In the genomic region with DNA sequence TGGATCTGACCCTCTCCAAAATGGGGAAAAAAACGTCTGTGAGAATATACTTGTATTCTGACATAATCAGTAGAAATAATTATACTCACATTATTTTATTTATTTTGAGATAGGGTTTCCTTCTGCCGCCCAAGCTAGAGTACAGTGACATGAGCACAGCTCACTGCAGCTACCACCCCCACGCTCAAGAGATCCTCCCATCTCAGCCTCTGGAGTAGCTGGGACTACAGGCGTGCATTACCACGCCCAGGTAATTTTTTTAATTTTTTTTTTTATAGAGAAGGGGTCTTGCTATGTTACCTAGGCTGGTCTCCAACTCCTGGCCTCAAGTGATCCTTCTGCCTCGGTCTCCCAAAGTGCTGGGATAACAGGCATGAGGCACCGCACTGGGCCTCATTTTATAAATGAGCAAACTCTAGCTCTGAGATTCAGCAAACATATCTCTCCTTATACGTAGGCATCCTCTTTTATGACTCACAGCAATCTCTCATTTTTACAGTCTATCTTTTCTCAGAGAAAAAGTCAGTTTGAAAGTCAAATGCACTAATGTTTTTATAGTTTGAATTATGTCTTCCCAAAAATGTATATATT, we compare ENCODE assay signal across 9 cellular contexts. TPM values are rescaled to one million over a fixed set of nuclear protein-coding genes. Genes with fewer than 3 reads are reported as not detected.
DNase-seq lines count a peak whose midpoint lies in the region; ATAC-seq and TF ChIP-seq lines count a peak whose summit lies in the region.
"Had no signal": no experiment of that assay in that cellular context is flagged by ENCODE, and none has a peak within 500 bp of the region (broad histone marks: within the 10 kb centered on the region; RNA-seq: fewer than 3 reads in every experiment).

No MANE protein-coding gene starts in this region.

- TF ChIP-seq CTCF in epithelial cell of esophagus (IDR thresholded peaks at IDR 0.05; ENCODE audit: insufficient read depth, low read depth, low read length, missing control alignments) (no peak), nephron progenitor cell (IDR thresholded peaks at IDR 0.05) (no peak), natural killer cell (IDR thresholded peaks at IDR 0.05) (no peak)

- ATAC-seq in Right ventricle myocardium superior (ENCODE audit: poor library complexity): no peak
- ATAC-seq in Right ventricle myocardium inferior: no peak
- ATAC-seq in aorta (ENCODE audit: low FRiP score): no peak
- no peak for ATAC-seq in HG03457 (IDR thresholded peaks at IDR 0.05; ENCODE audit: unreplicated experiment)
- no peak for ATAC-seq in natural killer cell

- 42 to 46% methylated on average over 8 of the region's 8 CpGs for WGBS in aorta, 2 donors

- no peak overlapping the region for H3K27ac Mint-ChIP-seq in nephron progenitor cell
- H3K27ac Mint-ChIP-seq in natural killer cell: no peak overlapping the region

- H3K9me3 Mint-ChIP-seq in nephron progenitor cell (no peaks in the 10 kb centered on the region), natural killer cell (peaks cover 6 to 7% of the 10 kb centered on the region in 2 donors)

- no peaks in the 10 kb centered on the region for H3K27me3 ChIP-seq in aorta (ENCODE audit: control insufficient read depth in 1 of 2, insufficient read depth in 2 of 2, low read length in 1 of 2)

- peaks cover 1 to 3% of the 10 kb centered on the region in 2 donors for H3K4me1 ChIP-seq in aorta (ENCODE audit: control insufficient read depth in 1 of 2, insufficient read depth in 2 of 2, low read length in 2 of 2)

- peak overlapping the region; percentile 90 for H3K4me3 Mint-ChIP-seq in nephron progenitor cell
- H3K4me3 Mint-ChIP-seq in natural killer cell: no peak overlapping the region

- peaks cover 40% of the 10 kb centered on the region for H3K27me3 Mint-ChIP-seq in nephron progenitor cell (ENCODE audit: low read depth, poor library complexity)
- peaks cover 11 to 23% of the 10 kb centered on the region in 2 donors for H3K27me3 Mint-ChIP-seq in natural killer cell (ENCODE audit: low read depth in 2 of 2)

- peak overlapping the region; percentile 70 for H3K4me3 ChIP-seq in epithelial cell of esophagus (ENCODE audit: low read length)
- H3K4me3 ChIP-seq in aorta (ENCODE audit: low read length in 2 of 2): peak overlapping the region; percentile 80 to 89

- no peaks in the 10 kb centered on the region for H3K36me3 Mint-ChIP-seq in nephron progenitor cell (ENCODE audit: low read depth)
- H3K36me3 Mint-ChIP-seq in natural killer cell: no peaks in the 10 kb centered on the region

- no peaks in the 10 kb centered on the region for H3K36me3 ChIP-seq in aorta (ENCODE audit: control insufficient read depth in 1 of 2, insufficient read depth in 2 of 2, low read length in 1 of 2)

- intact Hi-C loops in Right ventricle myocardium superior (cut with DNase I): no loop called here
- intact Hi-C loops in Right ventricle myocardium inferior (cut with DNase I): no loop called here
- intact Hi-C loops in aorta (cut with DNase I): loop anchor here (2.0 to 5.0 kb wide), 3 partner anchors 89 to 200 kb away; no protein-coding TSS in a partner anchor
- intact Hi-C loops in natural killer cell (cut with micrococcal nuclease): no loop called here

- no peak overlapping the region for H3K27ac ChIP-seq in aorta (ENCODE audit: low read depth in 1 of 2, low read length in 2 of 2)

- peaks cover 10% of the 10 kb centered on the region for H3K4me1 Mint-ChIP-seq in nephron progenitor cell
- no peaks in the 10 kb centered on the region for H3K4me1 Mint-ChIP-seq in natural killer cell

- H3K9me3 ChIP-seq in aorta (ENCODE audit: control insufficient read depth, low read length): no peaks in the 10 kb centered on the region

- peak; percentile 38 for DNase-seq in Right ventricle myocardium superior
- no peak for DNase-seq in Right ventricle myocardium inferior (ENCODE audit: missing footprints)
- DNase-seq in epithelial cell of esophagus (ENCODE audit: low read depth): peak; percentile 46
- no peak for DNase-seq in nephron progenitor cell
- no peak for DNase-seq in aorta
- no peak for DNase-seq in natural killer cell
- DNase-seq in activated CD4-positive, alpha-beta T cell treated with anti-CD3 and anti-CD28 coated beads, Interleukin-2, amount 50 U/mL, for 1 hour: no peak
- DNase-seq: NCI-H1436 treated with DMSO at 0.1 percent for 48 hours had no signal

RNA-seq across cellular contexts. Expression of a gene that starts 1.0 kb away (rescaled TPM):
- total RNA-seq in Right ventricle myocardium superior (2.7 TPM), Right ventricle myocardium inferior (4.5 TPM), aorta (100 to 1,000 TPM in 1 of 2 donors, 10 to 100 TPM in 1; 49.8 to 155 TPM), natural killer cell (not detected)
- 10 to 100 TPM; 10.8 to 11.2 TPM for polyA plus RNA-seq in aorta

Comparison
In these comparisons a context has a peak if more than half of its experiments do, and no peak if none do; other contexts are left out.
1. DNase-seq: peak in Right ventricle myocardium superior (single experiment) and epithelial cell of esophagus (single experiment); none in Right ventricle myocardium inferior (single experiment), nephron progenitor cell (single experiment), aorta (0 of 2), natural killer cell (single experiment) and activated CD4-positive, alpha-beta T cell treated with anti-CD3 and anti-CD28 coated beads, Interleukin-2, amount 50 U/mL, for 1 hour (single experiment).
2. intact Hi-C loops: an anchor here in aorta (2.0 to 5.0 kb wide); none called in Right ventricle myocardium superior, Right ventricle myocardium inferior and natural killer cell.